ENCODE assay signal across 8 cellular contexts in genomic region chr3:14178247-14179113, GRCh38. TPM values are rescaled to one million over a fixed set of nuclear protein-coding genes. Genes with fewer than 3 reads are reported as not detected.
A peak's percentile ranks its signal among the peaks of the same experiment; 100 is the strongest.
DNase-seq lines count a peak whose midpoint lies in the region; ATAC-seq and TF ChIP-seq lines count a peak whose summit lies in the region.

TSS of gene LSM3 (plus strand) at chr3:14178817. CDS start at chr3:14178861, 44 bp downstream.
TSS of gene XPC (minus strand) at chr3:14178601. CDS start at chr3:14178568, 33 bp downstream.

- TF ChIP-seq RAD21 in Ishikawa (IDR thresholded peaks at IDR 0.05; ENCODE audit: low read depth) = no peak

- peaks cover 21% of the 10 kb centered on the region; the same call in 1 of the 2 replicates for H3K36me3 ChIP-seq in PC-3 (ENCODE audit: low read depth, low read length)

- H3K4me3 ChIP-seq in PC-3 (ENCODE audit: low read length) = peak within 1 kb of the TSS; percentile 74
- H3K4me3 ChIP-seq in epithelial cell of esophagus (ENCODE audit: low read length) = peak within 1 kb of the TSS; percentile 100
- H3K4me3 ChIP-seq in mononuclear cell (ENCODE audit: low read length) = peak within 1 kb of the TSS; percentile 61

- H4K20me1 ChIP-seq in PC-3 (ENCODE audit: low read length) = peaks cover 9% of the 10 kb centered on the region; the same call in 1 of the 2 replicates

- H3K4me2 ChIP-seq in PC-3 (ENCODE audit: low read length) = peak within 1 kb of the TSS; percentile 92

- H2AFZ ChIP-seq in PC-3 (ENCODE audit: low read length) = peak within 1 kb of the TSS; percentile 66

- H3K27me3 ChIP-seq in PC-3 (ENCODE audit: low read length) (no peaks in the 10 kb centered on the region), mononuclear cell (ENCODE audit: insufficient read depth, low read length) (no peaks in the 10 kb centered on the region)

- ATAC-seq in GM21576 (IDR thresholded peaks at IDR 0.05; ENCODE audit: unreplicated experiment) = peak; percentile 91
- ATAC-seq in PC-3 = peak; percentile 95

- intact Hi-C loops in PC-3 (cut with micrococcal nuclease) = loop anchor here (1.0 to 5.0 kb wide), 4 partner anchors 34 to 474 kb away; partner anchors contain the start of genes CCDC174 and CHCHD4

- peaks cover 86% of the 10 kb centered on the region for H3K79me2 ChIP-seq in PC-3 (ENCODE audit: low read length)

- peak within 1 kb of the TSS; percentile 90 for H3K9ac ChIP-seq in PC-3 (ENCODE audit: low read length)

- peak; percentile 50; the same call in 1 of the 2 replicates for TF ChIP-seq EP300 in Ishikawa (IDR thresholded peaks at IDR 0.05; ENCODE audit: borderline replicate concordance)

- TF ChIP-seq CTCF in PC-3 (conservative IDR thresholded peaks at IDR 0.05; ENCODE audit: low read depth, low read length) = no peak
- no peak for TF ChIP-seq CTCF in epithelial cell of esophagus (IDR thresholded peaks at IDR 0.05; ENCODE audit: insufficient read depth, low read depth, low read length, missing control alignments)

- no TSS peak for BruUV-seq in PC-3 (replicated peaks; lab: Mats Ljungman, UMichigan)

- CTCF ChIA-PET in PC-3 (lab: Charles Lee) = interaction anchor here (0.6 kb wide), 1 partner anchor 64 kb away, joined by 4 read pairs; no protein-coding TSS in a partner anchor

- POLR2A ChIA-PET in PC-3 (lab: Charles Lee; ENCODE audit: unreplicated experiment) = interaction anchor here (0.5 to 1.5 kb wide), 11 partner anchors 8 to 1567 kb away, joined by 3 to 20 read pairs (median 4); partner anchors contain the start of genes CHCHD4 and TMEM43

- H3K27ac ChIP-seq in PC-3 (ENCODE audit: low read length) = peak within 1 kb of the TSS; percentile 39

- no peaks in the 10 kb centered on the region for H3F3A ChIP-seq in PC-3 (ENCODE audit: low read length, unreplicated experiment)

- DNase-seq in DMS114 treated with DMSO at 0.1 percent for 48 hours (lab: John Stamatoyannopoulos, UW; ENCODE audit: unreplicated experiment) = peak; percentile 97
- peak; percentile 99 for DNase-seq in PC-3
- DNase-seq in activated T-cell treated with anti-CD3 and anti-CD28 coated beads for 48 hours (ENCODE audit: low read depth) = peak; percentile 96
- DNase-seq in epithelial cell of esophagus (ENCODE audit: low read depth) = peak; percentile 99
- peak; percentile 95 to 96 for DNase-seq in stimulated activated CD8-positive, alpha-beta memory T cell treated with anti-CD3 and anti-CD28 coated beads, Interleukin-4, amount 100 ng/mL, for 1 hour (ENCODE audit: low read depth in 2 of 2, low spot score in 1 of 2)

- H3K4me1 ChIP-seq in PC-3 (ENCODE audit: insufficient read depth, low read length) (peaks cover 31% of the 10 kb centered on the region), mononuclear cell (ENCODE audit: insufficient read depth, low read length) (peaks cover 45% of the 10 kb centered on the region)

- H3K9me3 ChIP-seq in PC-3 (ENCODE audit: low read length) (no peaks in the 10 kb centered on the region), mononuclear cell (ENCODE audit: low read depth, low read length) (no peaks in the 10 kb centered on the region)

- H3K9me2 ChIP-seq in PC-3 (replicated peaks; ENCODE audit: low read length) = no peaks in the 10 kb centered on the region

TF ChIP-seq in Ishikawa, 13 proteins besides CTCF, POLR2A, EP300 and RAD21:
- TF ChIP-seq CREB1 (IDR thresholded peaks at IDR 0.05; ENCODE audit: low read depth) (peak; percentile 78), YY1 (IDR thresholded peaks at IDR 0.05; ENCODE audit: low read depth) (peak; percentile 92), USF1 (IDR thresholded peaks at IDR 0.05) (peak; percentile 18; the same call in 1 of the 2 replicates), TEAD4 (IDR thresholded peaks at IDR 0.05) (no peak), NFIC (IDR thresholded peaks at IDR 0.05) (0 out of 2 replicates have a peak, but pooled peaks have one; percentile 9), MAX (IDR thresholded peaks at IDR 0.05) (peak; percentile 25; the same call in 1 of the 2 replicates), TAF1 (IDR thresholded peaks at IDR 0.05; ENCODE audit: low read depth) (peak; percentile 93), CEBPB (IDR thresholded peaks at IDR 0.05) (no peak), EGR1 (IDR thresholded peaks at IDR 0.05) (peak; percentile 37), TCF12 (IDR thresholded peaks at IDR 0.05; ENCODE audit: low read depth) (no peak), REST (IDR thresholded peaks at IDR 0.05; ENCODE audit: low read depth) (0 out of 2 replicates have a peak, but pooled peaks have one; percentile 24), FOXM1 (IDR thresholded peaks at IDR 0.05; ENCODE audit: borderline replicate concordance, low read depth) (no peak)

RNA-seq across cellular contexts. Expression of gene LSM3, which starts in this region (rescaled TPM):
- 22.0 and 27.2 TPM in 2 replicates for total RNA-seq in PC-3 (2014; rRNA removed)
- 7.1 TPM for total RNA-seq in mononuclear cell

RNA-seq across cellular contexts. Expression of gene XPC, which starts in this region (rescaled TPM):
- total RNA-seq in PC-3 (2014; rRNA removed) = 24.3 and 26.1 TPM in 2 replicates
- total RNA-seq in mononuclear cell = 48.7 TPM

Comparison
In these comparisons a context has a peak if more than half of its experiments do, and no peak if none do; other contexts are left out.
1. Peak in every context shown above with its lines: DNase-seq, ATAC-seq, H3K4me3 ChIP-seq and H3K27ac ChIP-seq.